In the genomic region with DNA sequence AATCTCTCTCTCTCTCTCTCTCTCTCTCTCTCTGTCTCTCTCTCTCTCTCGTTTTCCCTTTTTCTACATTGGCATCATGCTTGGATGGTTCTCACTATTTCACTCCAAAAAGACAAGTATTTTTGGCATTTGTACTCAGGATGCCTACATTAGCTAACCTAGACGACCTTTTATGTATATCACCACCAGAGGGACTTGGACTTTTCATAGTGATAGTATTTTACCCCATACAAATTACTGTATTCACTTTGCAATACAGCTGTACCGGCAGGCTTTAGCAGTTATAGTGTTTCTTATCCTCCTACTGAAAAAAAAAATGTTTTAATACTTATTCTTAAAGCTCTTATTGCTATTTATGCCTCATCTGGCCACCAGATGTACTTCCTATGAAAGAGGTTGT, we compare ENCODE assay signal across 26 cellular contexts.
DNase-seq lines count a peak whose midpoint lies in the region; ATAC-seq, FAIRE-seq and TF ChIP-seq lines count a peak whose summit lies in the region.
"Had no signal": no experiment of that assay in that cellular context is flagged by ENCODE, and none has a peak within 500 bp of the region (broad histone marks: within the 10 kb centered on the region; RNA-seq: fewer than 3 reads in every experiment).

No MANE protein-coding gene starts in this region.

- no peaks in the 10 kb centered on the region for H3K79me2 ChIP-seq in GM12878 (ENCODE audit: control insufficient read depth, insufficient read depth, low read length)
- H3K79me2 ChIP-seq in neural progenitor cell (ENCODE audit: low read depth) = no peaks in the 10 kb centered on the region

- no peaks in the 10 kb centered on the region for H3K9me3 Mint-ChIP-seq in neural progenitor cell
- H3K9me3 Mint-ChIP-seq: CD14-positive monocyte, nephron had no signal

- H2AFZ ChIP-seq in GM12878 (ENCODE audit: control insufficient read depth, low read depth, low read length) (no peak overlapping the region), neural progenitor cell (replicated peaks) (no peak overlapping the region)

- peak; percentile 9 for DNase-seq in NCI-H748 (lab: John Stamatoyannopoulos, UW; ENCODE audit: unreplicated experiment)
- no peak for DNase-seq in NCI-H748 treated with DMSO at 0.1 percent for 48 hours (lab: John Stamatoyannopoulos, UW)
- DNase-seq in NAMALWA (ENCODE audit: low spot score) = peak; percentile 30
- DNase-seq in GM12878 (ENCODE audit: low read depth, low spot score) = no peak
- DNase-seq in neural progenitor cell (ENCODE audit: low spot score) = no peak
- DNase-seq in aorta = no peak
- DNase-seq in NCI-H2107 (lab: John Stamatoyannopoulos, UW) = no peak
- DNase-seq in EL = no peak
- DNase-seq: activated CD4-positive, alpha-beta T cell treated with anti-CD3 and anti-CD28 coated beads for 36 hours; activated naive CD4-positive, alpha-beta T cell treated with Interleukin-2 at 50 U/mL for 16 hours; activated T-cell treated with anti-CD3 and anti-CD28 coated beads, Interleukin-2, amount 50 U/mL, for 48 hours; dermis blood vessel endothelial cell; GF-D8; left ventricle myocardium superior; midbrain; NCI-H1417; NCI-H2081 treated with DMSO at 0.1 percent for 48 hours; NCI-H510A; upper lobe of right lung had no signal

- no peak for TF ChIP-seq POLR2A in GM12878 (IDR thresholded peaks at IDR 0.05; ENCODE audit: low read depth, low read length)

- no peak overlapping the region for H3K9ac ChIP-seq in GM12878 (ENCODE audit: control insufficient read depth, insufficient read depth, low read length)
- no peak overlapping the region for H3K9ac ChIP-seq in neural progenitor cell

- no peak for TF ChIP-seq RAD21 in GM12878 (IDR thresholded peaks at IDR 0.05; ENCODE audit: insufficient read depth, low read depth, low read length)

- POLR2A ChIA-PET in GM12878 (lab: Charles Lee) = interaction anchor here (0.7 kb wide), 1 partner anchor 1515 kb away, joined by 3 read pairs; no protein-coding TSS in a partner anchor

- no peaks in the 10 kb centered on the region for H4K20me1 ChIP-seq in GM12878 (ENCODE audit: control insufficient read depth, insufficient read depth)
- H4K20me1 ChIP-seq in neural progenitor cell (ENCODE audit: low read depth) = no peaks in the 10 kb centered on the region

- no peak for TF ChIP-seq EP300 in GM12878 (IDR thresholded peaks at IDR 0.05; ENCODE audit: borderline replicate concordance in 1 of 2, control insufficient read depth in 1 of 2, low read depth in 2 of 2, low read length in 2 of 2)

- no peaks in the 10 kb centered on the region for H3K4me1 Mint-ChIP-seq in neural progenitor cell
- H3K4me1 Mint-ChIP-seq: activated CD4-positive, alpha-beta T cell treated with anti-CD3 and anti-CD28 coated beads for 36 hours; CD14-positive monocyte; nephron had no signal

- no peak for FAIRE-seq in GM12878 (lab: Jason Lieb, UNC)
- FAIRE-seq: HTR-8/SVneo, islet of Langerhans, TTC549 had no signal

- no peak overlapping the region for H3K27ac Mint-ChIP-seq in neural progenitor cell
- H3K27ac Mint-ChIP-seq: activated CD4-positive, alpha-beta T cell treated with anti-CD3 and anti-CD28 coated beads for 36 hours; CD14-positive monocyte; nephron had no signal

- H3K4me3 ChIP-seq in GM12878 (no peak overlapping the region), neural progenitor cell (no peak overlapping the region), aorta (ENCODE audit: low read length in 2 of 2) (no peak overlapping the region)
- H3K4me3 ChIP-seq: upper lobe of right lung had no signal

- RAD21 ChIA-PET in GM12878 (lab: Charles Lee; ENCODE audit: unreplicated experiment) = no interaction called here

- H3K36me3 ChIP-seq in GM12878 (ENCODE audit: control insufficient read depth in 2 of 2, insufficient read depth in 2 of 2, low read length in 1 of 2) (no peaks in the 10 kb centered on the region), neural progenitor cell (no peaks in the 10 kb centered on the region), aorta (ENCODE audit: control insufficient read depth in 1 of 2, insufficient read depth in 2 of 2, low read length in 1 of 2) (no peaks in the 10 kb centered on the region)
- H3K36me3 ChIP-seq: upper lobe of right lung had no signal

- H3K27me3 Mint-ChIP-seq in neural progenitor cell (ENCODE audit: insufficient read depth, low read depth) = no peaks in the 10 kb centered on the region
- H3K27me3 Mint-ChIP-seq: activated CD4-positive, alpha-beta T cell treated with anti-CD3 and anti-CD28 coated beads for 36 hours had no signal

- H3K4me3 Mint-ChIP-seq in neural progenitor cell = no peak overlapping the region
- H3K4me3 Mint-ChIP-seq: activated CD4-positive, alpha-beta T cell treated with anti-CD3 and anti-CD28 coated beads for 36 hours; CD14-positive monocyte; nephron had no signal

- ATAC-seq in GM12878 (peak; percentile 35; the same call in 1 of the 3 replicates), aorta (ENCODE audit: low FRiP score) (no peak)
- ATAC-seq: activated CD4-positive, alpha-beta T cell treated with anti-CD3 and anti-CD28 coated beads for 36 hours; left ventricle myocardium superior; Right ventricle myocardium inferior; sciatic nerve; upper lobe of right lung had no signal

- intact Hi-C loops in GM12878 (cut with micrococcal nuclease; ENCODE audit: unreplicated experiment) = no loop called here
- intact Hi-C loops in aorta (cut with DNase I) = no loop called here

- no peak overlapping the region for H3K27ac ChIP-seq in GM12878 (ENCODE audit: control insufficient read depth, insufficient read depth)
- H3K27ac ChIP-seq in neural progenitor cell = no peak overlapping the region
- H3K27ac ChIP-seq in aorta (ENCODE audit: low read depth in 1 of 2, low read length in 2 of 2) = no peak overlapping the region
- H3K27ac ChIP-seq: upper lobe of right lung had no signal

- no peaks in the 10 kb centered on the region for H3F3A ChIP-seq in neural progenitor cell (ENCODE audit: low read depth)

- no peak for TF ChIP-seq CTCF in GM12878 (IDR thresholded peaks at IDR 0.05 in 2 of 3, conservative IDR thresholded peaks at IDR 0.05 in 1 of 3; ENCODE audit: control insufficient read depth in 2 of 3, extremely low read depth in 1 of 3, insufficient read depth in 1 of 3, low read depth in 3 of 3, low read length in 3 of 3)
- TF ChIP-seq CTCF in neural progenitor cell (IDR thresholded peaks at IDR 0.05) = peak; percentile 27

- CTCF ChIA-PET in GM12878 (lab: Yijun Ruan, JAX) = interaction anchor here (1.9 kb wide), 1 partner anchor 11 kb away, joined by 5 read pairs; no protein-coding TSS in a partner anchor

- in situ Hi-C loops in GM12878 (cut with MboI) = no loop called here

- 2% methylated on average over 3 of the region's 3 CpGs for WGBS in GM12878 (ENCODE audit: insufficient coverage, insufficient replicate concordance, low lambda C conversion rate, missing lambda C conversion rate)
- WGBS in aorta, 2 donors = 19 to 34% methylated on average over 3 of the region's 3 CpGs

- no peaks in the 10 kb centered on the region for H3K4me1 ChIP-seq in GM12878 (ENCODE audit: control insufficient read depth, insufficient read depth, low read length)
- H3K4me1 ChIP-seq in neural progenitor cell = no peaks in the 10 kb centered on the region
- no peaks in the 10 kb centered on the region for H3K4me1 ChIP-seq in aorta (ENCODE audit: control insufficient read depth in 1 of 2, insufficient read depth in 2 of 2, low read length in 2 of 2)
- H3K4me1 ChIP-seq: upper lobe of right lung had no signal

- BruUV-seq in GM12878 (replicated peaks; lab: Mats Ljungman, UMichigan) = no TSS peak

- no peaks in the 10 kb centered on the region for H3K36me3 Mint-ChIP-seq in neural progenitor cell
- H3K36me3 Mint-ChIP-seq: CD14-positive monocyte had no signal

- SMC1A ChIA-PET in GM12878 (lab: Charles Lee; ENCODE audit: uncharacterized antibody, unreplicated experiment) = interaction anchor here (0.6 kb wide), 2 partner anchors 56 to 425 kb away, joined by 3 read pairs; no protein-coding TSS in a partner anchor

- H3K9me3 ChIP-seq in GM12878 (replicated peaks; ENCODE audit: control insufficient read depth, insufficient read depth, low read length) (no peaks in the 10 kb centered on the region), neural progenitor cell (ENCODE audit: low read depth) (no peaks in the 10 kb centered on the region), aorta (ENCODE audit: control insufficient read depth, low read length) (no peaks in the 10 kb centered on the region)
- H3K9me3 ChIP-seq: upper lobe of right lung had no signal

- H3K27me3 ChIP-seq in GM12878 (replicated peaks in 1 of 2; ENCODE audit: control insufficient read depth in 2 of 2, insufficient read depth in 2 of 2, low read length in 1 of 2) (no peaks in the 10 kb centered on the region), neural progenitor cell (no peaks in the 10 kb centered on the region), aorta (ENCODE audit: control insufficient read depth in 1 of 2, insufficient read depth in 2 of 2, low read length in 1 of 2) (no peaks in the 10 kb centered on the region)
- H3K27me3 ChIP-seq: upper lobe of right lung had no signal

- H3K4me2 ChIP-seq in GM12878 (ENCODE audit: control insufficient read depth, insufficient read depth) = no peak overlapping the region
- H3K4me2 ChIP-seq in neural progenitor cell = no peak overlapping the region

TF ChIP-seq in GM12878, 131 proteins besides CTCF, POLR2A, EP300 and RAD21:
- no peak for TF ChIP-seq RB1 (IDR thresholded peaks at IDR 0.05; ENCODE audit: borderline replicate concordance)
TF ChIP-seq in GM12878: peak in this region for 0.

Comparison
In these comparisons a context has a peak if more than half of its experiments do, and no peak if none do; other contexts are left out.
1. DNase-seq: peak in NCI-H748 (single experiment) and NAMALWA (single experiment); none in NCI-H748 treated with DMSO at 0.1 percent for 48 hours (single experiment), GM12878 (single experiment), neural progenitor cell (single experiment), aorta (0 of 2), NCI-H2107 (single experiment) and EL (single experiment).